Comparison of ENCODE assay signal across 8 cellular contexts in the genomic region with DNA sequence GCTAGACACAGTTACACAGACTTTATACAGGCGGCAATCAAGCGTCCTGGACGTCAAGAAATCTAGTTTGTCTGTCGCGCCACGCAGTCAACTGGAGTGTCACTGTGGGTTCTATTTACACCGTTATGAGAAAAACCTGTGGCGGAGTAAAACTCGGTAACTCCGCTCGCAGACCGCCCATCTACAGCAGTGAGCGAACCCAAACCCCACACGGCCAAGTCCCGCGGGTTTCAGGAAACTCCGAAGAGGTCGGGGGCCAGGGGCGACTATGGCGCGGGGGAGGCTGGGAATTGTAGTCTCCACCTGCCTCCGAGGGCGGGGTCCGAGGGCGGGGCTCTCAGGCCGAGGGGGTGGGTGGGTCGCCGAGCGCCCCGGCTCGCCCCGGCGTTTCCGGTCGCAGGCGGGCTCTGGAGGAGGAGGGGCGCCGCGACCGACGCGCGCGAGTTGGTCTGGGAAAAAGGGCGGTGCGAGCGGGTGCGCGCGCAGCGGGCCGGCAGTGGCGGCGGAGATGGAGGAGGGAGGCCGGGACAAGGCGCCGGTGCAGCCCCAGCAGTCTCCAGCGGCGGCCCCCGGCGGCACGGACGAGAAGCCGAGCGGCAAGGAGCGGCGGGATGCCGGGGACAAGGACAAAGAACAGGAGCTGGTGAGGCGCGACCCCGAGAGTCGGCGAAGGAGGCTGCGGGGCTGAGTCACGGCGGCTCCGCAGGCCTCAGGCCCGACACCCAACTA. TPM values are rescaled to one million over a fixed set of nuclear protein-coding genes. Genes with fewer than 3 reads are reported as not detected.
DNase-seq lines count a peak whose midpoint lies in the region; ATAC-seq and TF ChIP-seq lines count a peak whose summit lies in the region.

Gene PSMD2 (plus strand): TSS at position 483 of the 729 bp plus-strand sequence. CDS start 26 bp downstream, at position 509.

- TF ChIP-seq POLR2A in vagina (IDR thresholded peaks at IDR 0.05): peak in 1 of 2 donors; percentile 76

- TF ChIP-seq CTCF in astrocyte of the cerebellum (IDR thresholded peaks at IDR 0.05; ENCODE audit: low read depth, low read length, missing control alignments) (no peak), vagina (IDR thresholded peaks at IDR 0.05) (peak in 1 of 3 experiments; percentile 19)

- H3K4me1 ChIP-seq in rectal smooth muscle tissue (ENCODE audit: control insufficient read depth, insufficient read depth, low read length) (peaks cover 10% of the 10 kb centered on the region), vagina (peaks cover 16% of the 10 kb centered on the region)

- H3K27me3 ChIP-seq in rectal smooth muscle tissue (ENCODE audit: control insufficient read depth, insufficient read depth, low read length): no peaks in the 10 kb centered on the region
- H3K27me3 ChIP-seq in vagina: no peaks in the 10 kb centered on the region

- H3K4me3 ChIP-seq in astrocyte of the cerebellum (ENCODE audit: low read depth, low read length) (peak within 1 kb of the TSS; percentile 97), rectal smooth muscle tissue (ENCODE audit: low read length) (peak within 1 kb of the TSS; percentile 95), vagina (peak within 1 kb of the TSS; percentile 89 to 90)

- no peaks in the 10 kb centered on the region for H3K9me3 ChIP-seq in vagina

- H3K9ac ChIP-seq in rectal smooth muscle tissue (ENCODE audit: low read length): peak within 1 kb of the TSS; percentile 74

- H3K27ac ChIP-seq in rectal smooth muscle tissue (ENCODE audit: low read depth, low read length): peak within 1 kb of the TSS; percentile 87
- peak within 1 kb of the TSS; percentile 69 for H3K27ac ChIP-seq in vagina

- peak; percentile 99 to 100 for DNase-seq in NCI-H2081 (lab: John Stamatoyannopoulos, UW)
- peak; percentile 97 for DNase-seq in T-helper 9 cell
- DNase-seq in astrocyte of the cerebellum (ENCODE audit: low read depth): peak; percentile 92
- peak; percentile 95 for DNase-seq in hepatic stellate cell (ENCODE audit: low spot score)
- DNase-seq in vagina (ENCODE audit: extremely low spot score in 2 of 2): peak in 1 of 2 donors; percentile 97

- intact Hi-C loops in vagina (cut with DNase I): no loop called here

- in situ Hi-C loops in astrocyte of the cerebellum (cut with HindIII; ENCODE audit: low sequenced_read_pairs): no loop called here

- ATAC-seq in GM18517 (IDR thresholded peaks at IDR 0.05; ENCODE audit: unreplicated experiment) (peak; percentile 86), HG03039 (IDR thresholded peaks at IDR 0.05; ENCODE audit: unreplicated experiment) (peak; percentile 91)

- H3K36me3 ChIP-seq in rectal smooth muscle tissue (ENCODE audit: control insufficient read depth, insufficient read depth, low read length): peaks cover 35% of the 10 kb centered on the region
- H3K36me3 ChIP-seq in vagina: peaks cover 0 to 37% of the 10 kb centered on the region in 2 donors

RNA-seq across cellular contexts. Expression of gene PSMD2, which starts in this region (rescaled TPM):
- total RNA-seq in vagina: 108 TPM
